In genomic region chr13:38053896-38054295, GRCh38 we compare ENCODE assay signal across 35 cellular contexts.
"Had no signal": no experiment of that assay in that cellular context is flagged by ENCODE, and none has a peak within 500 bp of the region (broad histone marks: within the 10 kb centered on the region; RNA-seq: fewer than 3 reads in every experiment).

No MANE protein-coding gene starts in this region.

- H3K4me1 Mint-ChIP-seq: activated B cell treated with CpG ODN at 0.5 μM for 24 hours; activated CD4-positive, alpha-beta T cell treated with anti-CD3 and anti-CD28 coated beads, Interleukin-2, amount 10 ng/mL, durations not matched to agents 24 days and 14 days; activated naive CD4-positive, alpha-beta T cell treated with anti-CD3 and anti-CD28 coated beads, Interleukin-2, amount 50 U/mL, for 24 hours; activated naive CD8-positive, alpha-beta T cell treated with anti-CD3 and anti-CD28 coated beads, Interleukin-2, amount 10 ng/mL, durations not matched to agents 7 days and 5 days; activated naive CD8-positive, alpha-beta T cell treated with anti-CD3 and anti-CD28 coated beads, Interleukin-2, amount 50 U/mL, for 24 hours; activated T-helper 17 cell treated with anti-CD3 and anti-CD28 coated beads, Interleukin-2, amount 50 U/mL, for 72 hours; brain had no signal

- H3K4me3 Mint-ChIP-seq: activated B cell treated with CpG ODN at 0.5 μM for 24 hours; activated CD4-positive, alpha-beta memory T cell treated with anti-CD3 and anti-CD28 coated beads for 36 hours; activated CD4-positive, alpha-beta T cell treated with anti-CD3 and anti-CD28 coated beads, Interleukin-2, amount 10 ng/mL, durations not matched to agents 24 days and 14 days; activated CD8-positive, alpha-beta T cell treated with anti-CD3 and anti-CD28 coated beads for 36 hours; activated naive CD4-positive, alpha-beta T cell treated with anti-CD3 and anti-CD28 coated beads for 36 hours; activated naive CD4-positive, alpha-beta T cell treated with anti-CD3 and anti-CD28 coated beads, Interleukin-2, amount 50 U/mL, for 24 hours; activated naive CD8-positive, alpha-beta T cell; activated naive CD8-positive, alpha-beta T cell treated with anti-CD3 and anti-CD28 coated beads, Interleukin-2, amount 10 ng/mL, durations not matched to agents 7 days and 5 days; activated naive CD8-positive, alpha-beta T cell treated with anti-CD3 and anti-CD28 coated beads, Interleukin-2, amount 50 U/mL, for 24 hours; activated T-cell treated with anti-CD3 and anti-CD28 coated beads, Interleukin-2, amount 50 U/mL, for 4 hours; activated T-cell treated with anti-CD3 and anti-CD28 coated beads, Interleukin-2, amount 50 U/mL, for 72 hours; activated T-helper 1 cell treated with anti-CD3 and anti-CD28 coated beads, Interleukin-12 subunit alpha, Interleukin-12 subunit beta, Interleukin-2, Interleukin-4 antibody, amounts not matched to agents 30 ng/mL and 10 ng/mL and 1 ng/mL, durations not matched to agents 14 hours and 24 hours and 36 hours; activated T-helper 17 cell treated with anti-CD3 and anti-CD28 coated beads, Interleukin-2, amount 50 U/mL, for 72 hours; brain; T-helper 1 cell treated with Interleukin-12 subunit alpha and Interleukin-12 subunit beta and Interleukin-4 antibody, amounts not matched to agents 30 μg/mL and 1 μg/mL, for 36 hours; T-helper 2 cell treated with Interferon-gamma antibody and Interleukin-4, amounts not matched to agents 5 μg/mL and 100 μg/mL, for 36 hours had no signal

- ATAC-seq: activated CD8-positive, alpha-beta T cell treated with anti-CD3 and anti-CD28 coated beads for 36 hours; activated naive CD8-positive, alpha-beta T cell treated with anti-CD3 and anti-CD28 coated beads, Interleukin-2, amount 50 U/mL, for 24 hours; activated T-cell treated with anti-CD3 and anti-CD28 coated beads, Interleukin-2, amount 50 U/mL, for 4 hours; activated T-cell treated with anti-CD3 and anti-CD28 coated beads, Interleukin-2, amount 50 U/mL, for 72 hours; activated T-helper 17 cell treated with anti-CD3 and anti-CD28 coated beads, Interleukin-2, amount 50 U/mL, for 72 hours had no signal

- H3K9me3 ChIP-seq: ascending aorta had no signal

- DNase-seq: activated B cell treated with CpG ODN at 0.5 μM for 24 hours; activated CD4-positive, alpha-beta memory T cell treated with anti-CD3 and anti-CD28 coated beads for 36 hours; activated CD4-positive, alpha-beta T cell treated with anti-CD3 and anti-CD28 coated beads for 4 hours; activated CD4-positive, alpha-beta T cell treated with anti-CD3 and anti-CD28 coated beads, Interleukin-2, amount 10 ng/mL, durations not matched to agents 24 days and 14 days; activated CD4-positive, alpha-beta T cell treated with anti-CD3 and anti-CD28 coated beads, Interleukin-2, amount 50 U/mL, for 1 hour; activated CD4-positive, alpha-beta T cell treated with anti-CD3 and anti-CD28 coated beads, Interleukin-2, amount 50 U/mL, for 4 hours; activated CD4-positive, CD25-positive, alpha-beta regulatory T cell treated with anti-CD3 and anti-CD28 coated beads, Interleukin-2, amount 50 U/mL, for 72 hours; activated CD8-positive, alpha-beta memory T cell treated with anti-CD3 and anti-CD28 coated beads, Interleukin-2, amount 50 U/mL, for 4 hours; activated CD8-positive, alpha-beta T cell treated with anti-CD3 and anti-CD28 coated beads for 36 hours; activated effector memory CD4-positive, alpha-beta T cell treated with anti-CD3 and anti-CD28 coated beads, Interleukin-2, amount 50 U/mL, for 16 hours; activated gamma-delta T cell treated with Interleukin-2 at 50 U/mL for 16 hours; activated naive CD4-positive, alpha-beta T cell; activated naive CD4-positive, alpha-beta T cell treated with anti-CD3 and anti-CD28 coated beads for 36 hours; activated naive CD8-positive, alpha-beta T cell treated with anti-CD3 and anti-CD28 coated beads, Interleukin-2, amount 10 ng/mL, durations not matched to agents 7 days and 5 days; activated naive CD8-positive, alpha-beta T cell treated with anti-CD3 and anti-CD28 coated beads, Interleukin-2, amount 50 U/mL, for 24 hours; activated T-cell treated with anti-CD3 and anti-CD28 coated beads for 4 hours; activated T-cell treated with anti-CD3 and anti-CD28 coated beads, Interleukin-2, amount 50 U/mL, for 1 hour; activated T-cell treated with anti-CD3 and anti-CD28 coated beads, Interleukin-2, amount 50 U/mL, for 4 hours; activated T-cell treated with anti-CD3 and anti-CD28 coated beads, Interleukin-2, amount 50 U/mL, for 72 hours; amygdala; anterior cingulate cortex; central memory CD4-positive, alpha-beta T cell; T-helper 1 cell; T-helper 2 cell; T-helper 9 cell had no signal

- H3K27ac Mint-ChIP-seq: activated B cell treated with CpG ODN at 0.5 μM for 24 hours; activated CD4-positive, alpha-beta memory T cell treated with anti-CD3 and anti-CD28 coated beads for 36 hours; activated CD4-positive, alpha-beta T cell treated with anti-CD3 and anti-CD28 coated beads, Interleukin-2, amount 10 ng/mL, durations not matched to agents 24 days and 14 days; activated CD8-positive, alpha-beta T cell treated with anti-CD3 and anti-CD28 coated beads for 36 hours; activated naive CD4-positive, alpha-beta T cell treated with anti-CD3 and anti-CD28 coated beads for 36 hours; activated naive CD4-positive, alpha-beta T cell treated with anti-CD3 and anti-CD28 coated beads, Interleukin-2, amount 50 U/mL, for 24 hours; activated naive CD8-positive, alpha-beta T cell; activated naive CD8-positive, alpha-beta T cell treated with anti-CD3 and anti-CD28 coated beads, Interleukin-2, amount 10 ng/mL, durations not matched to agents 7 days and 5 days; activated naive CD8-positive, alpha-beta T cell treated with anti-CD3 and anti-CD28 coated beads, Interleukin-2, amount 50 U/mL, for 24 hours; activated T-cell treated with anti-CD3 and anti-CD28 coated beads, Interleukin-2, amount 50 U/mL, for 72 hours; activated T-helper 1 cell treated with anti-CD3 and anti-CD28 coated beads, Interleukin-12 subunit alpha, Interleukin-12 subunit beta, Interleukin-2, Interleukin-4 antibody, amounts not matched to agents 30 ng/mL and 10 ng/mL and 1 ng/mL, durations not matched to agents 14 hours and 24 hours and 36 hours; activated T-helper 17 cell treated with anti-CD3 and anti-CD28 coated beads, Interleukin-2, amount 50 U/mL, for 72 hours; brain; T-helper 1 cell treated with Interleukin-12 subunit alpha and Interleukin-12 subunit beta and Interleukin-4 antibody, amounts not matched to agents 30 μg/mL and 1 μg/mL, for 36 hours; T-helper 2 cell treated with Interferon-gamma antibody and Interleukin-4, amounts not matched to agents 5 μg/mL and 100 μg/mL, for 36 hours had no signal

- H3K4me3 ChIP-seq: ascending aorta had no signal

- H3K9me3 Mint-ChIP-seq: activated CD4-positive, alpha-beta T cell treated with anti-CD3 and anti-CD28 coated beads, Interleukin-2, amount 10 ng/mL, durations not matched to agents 24 days and 14 days; activated CD8-positive, alpha-beta T cell treated with anti-CD3 and anti-CD28 coated beads for 36 hours; activated naive CD4-positive, alpha-beta T cell treated with anti-CD3 and anti-CD28 coated beads, Interleukin-2, amount 50 U/mL, for 24 hours; activated naive CD8-positive, alpha-beta T cell treated with anti-CD3 and anti-CD28 coated beads, Interleukin-2, amount 10 ng/mL, durations not matched to agents 7 days and 5 days; activated T-cell treated with anti-CD3 and anti-CD28 coated beads, Interleukin-2, amount 50 U/mL, for 4 hours; activated T-helper 1 cell treated with anti-CD3 and anti-CD28 coated beads, Interleukin-12 subunit alpha, Interleukin-12 subunit beta, Interleukin-2, Interleukin-4 antibody, amounts not matched to agents 30 ng/mL and 10 ng/mL and 1 ng/mL, durations not matched to agents 14 hours and 24 hours and 36 hours; activated T-helper 17 cell treated with anti-CD3 and anti-CD28 coated beads, Interleukin-2, amount 50 U/mL, for 72 hours; T-helper 2 cell treated with Interferon-gamma antibody and Interleukin-4, amounts not matched to agents 5 μg/mL and 100 μg/mL, for 36 hours had no signal

- H3K4me1 ChIP-seq: ascending aorta had no signal

- H3K36me3 ChIP-seq: ascending aorta had no signal

- H3K27ac ChIP-seq: ascending aorta, VCaP had no signal

- H3K27me3 Mint-ChIP-seq: activated B cell treated with CpG ODN at 0.5 μM for 24 hours; activated CD4-positive, alpha-beta memory T cell treated with anti-CD3 and anti-CD28 coated beads for 36 hours; activated CD4-positive, alpha-beta T cell treated with anti-CD3 and anti-CD28 coated beads, Interleukin-2, amount 10 ng/mL, durations not matched to agents 24 days and 14 days; activated CD8-positive, alpha-beta T cell treated with anti-CD3 and anti-CD28 coated beads for 36 hours; activated naive CD4-positive, alpha-beta T cell treated with anti-CD3 and anti-CD28 coated beads, Interleukin-2, amount 50 U/mL, for 24 hours; activated naive CD8-positive, alpha-beta T cell; activated naive CD8-positive, alpha-beta T cell treated with anti-CD3 and anti-CD28 coated beads, Interleukin-2, amount 10 ng/mL, durations not matched to agents 7 days and 5 days; activated naive CD8-positive, alpha-beta T cell treated with anti-CD3 and anti-CD28 coated beads, Interleukin-2, amount 50 U/mL, for 24 hours; activated T-helper 17 cell treated with anti-CD3 and anti-CD28 coated beads, Interleukin-2, amount 50 U/mL, for 72 hours; brain had no signal

- H3K27me3 ChIP-seq: ascending aorta had no signal

- FAIRE-seq: TTC549 had no signal

- H3K36me3 Mint-ChIP-seq: activated CD4-positive, alpha-beta memory T cell treated with anti-CD3 and anti-CD28 coated beads for 36 hours; activated naive CD4-positive, alpha-beta T cell treated with anti-CD3 and anti-CD28 coated beads, Interleukin-2, amount 50 U/mL, for 24 hours; activated naive CD8-positive, alpha-beta T cell; activated naive CD8-positive, alpha-beta T cell treated with anti-CD3 and anti-CD28 coated beads, Interleukin-2, amount 10 ng/mL, durations not matched to agents 7 days and 5 days; brain had no signal
